In the genomic region with DNA sequence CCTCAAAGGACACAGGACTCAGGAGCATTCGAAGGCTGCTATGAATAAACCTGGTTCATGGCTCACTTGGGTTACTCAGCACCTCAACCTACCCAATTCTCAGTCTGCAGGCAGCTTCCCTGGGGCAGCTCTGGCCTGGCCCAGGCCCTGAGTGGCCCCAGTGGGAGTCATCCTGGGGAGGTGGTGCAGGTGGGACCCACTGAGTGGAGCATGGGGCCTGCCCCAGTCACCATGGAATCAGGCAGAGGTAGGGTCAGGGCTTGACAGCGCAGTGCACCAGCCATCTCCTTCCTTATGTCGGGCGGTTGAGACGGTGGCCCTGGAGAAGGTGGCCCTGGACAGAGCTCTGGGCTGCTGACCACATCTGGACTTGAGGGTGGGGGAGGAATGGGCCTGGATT, we compare ENCODE assay signal across 29 cellular contexts. TPM values are rescaled to one million over a fixed set of nuclear protein-coding genes. Genes with fewer than 3 reads are reported as not detected.
A peak's percentile ranks its signal among the peaks of the same experiment; 100 is the strongest.
DNase-seq lines count a peak whose midpoint lies in the region; ATAC-seq, FAIRE-seq and TF ChIP-seq lines count a peak whose summit lies in the region.
"Had no signal": no experiment of that assay in that cellular context is flagged by ENCODE, and none has a peak within 500 bp of the region (broad histone marks: within the 10 kb centered on the region; RNA-seq: fewer than 3 reads in every experiment).

No MANE protein-coding gene starts in this region.

- no peak overlapping the region for H2BK5ac ChIP-seq in trophoblast cell (ENCODE audit: low read depth, low read length, poor library complexity)

- H3K36me3 Mint-ChIP-seq in WTC11, result peaks cover 54% of the 10 kb centered on the region
- H3K36me3 Mint-ChIP-seq in activated T-cell treated with anti-CD3 and anti-CD28 coated beads, Interleukin-2, amount 50 U/mL, for 72 hours (ENCODE audit: insufficient read depth in 2 of 2), result no peaks in the 10 kb centered on the region
- H3K36me3 Mint-ChIP-seq: CD14-positive monocyte; CD4-positive, alpha-beta memory T cell; CD4-positive, CD25-positive, alpha-beta regulatory T cell; CD8-positive, alpha-beta memory T cell had no signal

- H3K4me3 ChIP-seq in HepG2 (replicated peaks in 1 of 3; ENCODE audit: insufficient read depth in 1 of 3, low read depth in 2 of 3, low read length in 3 of 3) (no peak overlapping the region), trophoblast cell (ENCODE audit: low read depth, low read length) (no peak overlapping the region)
- H3K4me3 ChIP-seq: BLaER1, GM12878 had no signal

- H2AFZ ChIP-seq in HepG2 (ENCODE audit: low read length), result no peak overlapping the region
- H2AFZ ChIP-seq in trophoblast cell (ENCODE audit: insufficient read depth, low read length, poor library complexity), result no peak overlapping the region

- DNase-seq in HTR-8/SVneo (ENCODE audit: insufficient read length, low spot score) (no peak), WTC11 (ENCODE audit: low spot score) (no peak), HepG2 (ENCODE audit: low spot score) (no peak), trophoblast cell (no peak), SKM-1 treated with dmso at 0.1 percent for 144 hours (lab: John Stamatoyannopoulos, UW; ENCODE audit: unreplicated experiment) (no peak), left colon (no peak)
- DNase-seq in activated CD4-positive, alpha-beta T cell treated with anti-CD3 and anti-CD28 coated beads for 4 hours, result no peak
- DNase-seq in activated T-cell treated with anti-CD3 and anti-CD28 coated beads, Interleukin-2, amount 50 U/mL, for 72 hours, result no peak
- DNase-seq: 8988T; ACHN; BE2C; C1 segment of cervical spinal cord; CD4-positive, alpha-beta memory T cell; CD4-positive, CD25-positive, alpha-beta regulatory T cell; CD8-positive, alpha-beta memory T cell; COR-L47; DMS 273 treated with DMSO at 0.1 percent for 48 hours; DMS153; DMS53; DMS79 treated with DMSO at 0.1 percent for 48 hours; GF-D8 had no signal

- H4K91ac ChIP-seq in trophoblast cell (ENCODE audit: low read depth, low read length), result no peak overlapping the region

- no peak overlapping the region for H3K4me3 Mint-ChIP-seq in WTC11
- H3K4me3 Mint-ChIP-seq in activated T-cell treated with anti-CD3 and anti-CD28 coated beads, Interleukin-2, amount 50 U/mL, for 72 hours, result no peak overlapping the region
- H3K4me3 Mint-ChIP-seq: CD14-positive monocyte; CD4-positive, CD25-positive, alpha-beta regulatory T cell; CD8-positive, alpha-beta memory T cell had no signal

- 13% methylated on average over 1 of the region's 5 CpGs for WGBS in HepG2 (ENCODE audit: low lambda C conversion rate)
- WGBS in trophoblast cell (ENCODE audit: extremely low coverage, insufficient coverage, insufficient read length), result no CpG with 5 or more reads among the region's 5 CpGs

- H3K23ac ChIP-seq in trophoblast cell (ENCODE audit: low read length), result no peak overlapping the region

- H2BK12ac ChIP-seq in trophoblast cell (ENCODE audit: low read length), result no peak overlapping the region

- H3K9me3 ChIP-seq in HepG2 (ENCODE audit: low read length) (no peaks in the 10 kb centered on the region), trophoblast cell (ENCODE audit: insufficient read depth, low read depth, low read length) (peaks cover 14% of the 10 kb centered on the region)
- H3K9me3 ChIP-seq: BE2C had no signal

- CTCF ChIA-PET in WTC11 (lab: Charles Lee), result interaction anchor here (0.7 kb wide), 1 partner anchor 77 kb away, joined by 3 read pairs; no protein-coding TSS in a partner anchor
- CTCF ChIA-PET in HepG2 (lab: Yijun Ruan, JAX; ENCODE audit: low intra/inter-chr PET ratio, low total read pairs), result no interaction called here

- no peak overlapping the region for H3K18ac ChIP-seq in trophoblast cell (ENCODE audit: low read length)

- POLR2A ChIA-PET in WTC11 (lab: Charles Lee) (no interaction called here), HepG2 (lab: Yijun Ruan, JAX) (no interaction called here)

- intact Hi-C loops in HepG2 (cut with micrococcal nuclease; ENCODE audit: unreplicated experiment) (no loop called here), left colon (cut with DNase I, micrococcal nuclease) (no loop called here)

- H4K20me1 ChIP-seq in HepG2 (ENCODE audit: insufficient read depth, low read length), result no peaks in the 10 kb centered on the region; the same call in 1 of the 2 replicates

- ATAC-seq in WTC11 (no peak), HepG2 (peak; percentile 32; the same call in 1 of the 3 replicates), left colon (no peak)
- no peak for ATAC-seq in activated T-cell treated with anti-CD3 and anti-CD28 coated beads, Interleukin-2, amount 50 U/mL, for 72 hours (replicated peaks in 1 of 2)
- ATAC-seq: GM12878 had no signal

- no peak overlapping the region for H2BK120ac ChIP-seq in trophoblast cell (ENCODE audit: insufficient read depth, low read length, poor library complexity)

- H3K27me3 ChIP-seq in HepG2 (ENCODE audit: control insufficient read depth in 1 of 2, insufficient read depth in 2 of 2, low read length in 2 of 2), result peaks cover 1 to 38% of the 10 kb centered on the region in 2 experiments; a peak in 4 of 5 replicates
- no peaks in the 10 kb centered on the region for H3K27me3 ChIP-seq in trophoblast cell (ENCODE audit: insufficient read depth, low read length)
- H3K27me3 ChIP-seq: BE2C, BLaER1 had no signal

- no peaks in the 10 kb centered on the region for H3K9me3 Mint-ChIP-seq in WTC11
- H3K9me3 Mint-ChIP-seq in activated T-cell treated with anti-CD3 and anti-CD28 coated beads, Interleukin-2, amount 50 U/mL, for 72 hours, result peaks cover 7 to 8% of the 10 kb centered on the region in 2 donors

- H3K27ac ChIP-seq in HepG2 (ENCODE audit: extremely low read length, insufficient read depth, low read length) (no peak overlapping the region), trophoblast cell (ENCODE audit: low read depth, low read length) (no peak overlapping the region)
- H3K27ac ChIP-seq: BLaER1 had no signal

- no peak overlapping the region for H3K14ac ChIP-seq in trophoblast cell (ENCODE audit: low read length)

- H3K27me3 Mint-ChIP-seq in WTC11 (ENCODE audit: low read depth), result no peaks in the 10 kb centered on the region
- peaks cover 12% of the 10 kb centered on the region for H3K27me3 Mint-ChIP-seq in activated T-cell treated with anti-CD3 and anti-CD28 coated beads, Interleukin-2, amount 50 U/mL, for 72 hours (ENCODE audit: low read depth)
- H3K27me3 Mint-ChIP-seq: CD4-positive, CD25-positive, alpha-beta regulatory T cell had no signal

- H3K79me2 ChIP-seq in HepG2 (ENCODE audit: insufficient read depth, low read length) (no peaks in the 10 kb centered on the region), trophoblast cell (ENCODE audit: control insufficient read depth, insufficient read depth, low read length, poor library complexity) (peaks cover 20% of the 10 kb centered on the region)

- TF ChIP-seq POLR2A in HepG2 (IDR thresholded peaks at IDR 0.05; ENCODE audit: insufficient read depth in 1 of 2, low read depth in 2 of 2, low read length in 2 of 2), result no peak

- H3K36me3 ChIP-seq in HepG2 (replicated peaks in 1 of 2; ENCODE audit: control insufficient read depth in 1 of 2, insufficient read depth in 2 of 2, low read length in 2 of 2) (no peaks in the 10 kb centered on the region), trophoblast cell (ENCODE audit: control insufficient read depth in 1 of 2, insufficient read depth in 2 of 2, low read length in 2 of 2) (peaks cover 58 to 82% of the 10 kb centered on the region in 2 experiments)
- H3K36me3 ChIP-seq: BE2C had no signal

- BruUV-seq in HepG2 (replicated peaks; lab: Mats Ljungman, UMichigan), result no TSS peak

- H4K12ac ChIP-seq in trophoblast cell (ENCODE audit: low read depth, low read length), result no peak overlapping the region

- peak overlapping the region; percentile 49; the same call in 1 of the 2 replicates for H3K27ac Mint-ChIP-seq in WTC11
- H3K27ac Mint-ChIP-seq in activated T-cell treated with anti-CD3 and anti-CD28 coated beads, Interleukin-2, amount 50 U/mL, for 72 hours, result no peak overlapping the region
- H3K27ac Mint-ChIP-seq: CD4-positive, alpha-beta memory T cell; CD4-positive, CD25-positive, alpha-beta regulatory T cell had no signal

- H3K4me1 Mint-ChIP-seq in WTC11, result peaks cover 11% of the 10 kb centered on the region
- no peaks in the 10 kb centered on the region for H3K4me1 Mint-ChIP-seq in activated T-cell treated with anti-CD3 and anti-CD28 coated beads, Interleukin-2, amount 50 U/mL, for 72 hours (ENCODE audit: low read depth)
- H3K4me1 Mint-ChIP-seq: CD14-positive monocyte; CD4-positive, alpha-beta memory T cell; CD4-positive, CD25-positive, alpha-beta regulatory T cell; CD8-positive, alpha-beta memory T cell had no signal

- no peak for TF ChIP-seq EP300 in HepG2 (IDR thresholded peaks at IDR 0.05; ENCODE audit: low read depth in 2 of 2, low read length in 2 of 2)
- no peak for TF ChIP-seq EP300 in HepG2 (CRISPR knock-in tag; IDR thresholded peaks at IDR 0.05; ENCODE audit: borderline replicate concordance)

- H3K4me2 ChIP-seq in HepG2 (ENCODE audit: low read depth, low read length), result no peak overlapping the region
- H3K4me2 ChIP-seq in trophoblast cell (ENCODE audit: low read length), result no peak overlapping the region
- H3K4me2 ChIP-seq: BLaER1 had no signal

- TF ChIP-seq CTCF in WTC11 (IDR thresholded peaks at IDR 0.05), result no peak
- TF ChIP-seq CTCF in HepG2 (CRISPR knock-in tag; IDR thresholded peaks at IDR 0.05), result no peak

- no peaks in the 10 kb centered on the region for H3K4me1 ChIP-seq in HepG2 (ENCODE audit: insufficient read depth, low read length)
- H3K4me1 ChIP-seq in trophoblast cell (ENCODE audit: control insufficient read depth in 1 of 2, insufficient read depth in 2 of 2, low read length in 2 of 2), result peaks cover 4% of the 10 kb centered on the region in 2 experiments
- H3K4me1 ChIP-seq: BE2C had no signal

- H3K4ac ChIP-seq in trophoblast cell (ENCODE audit: low read depth, low read length), result peak overlapping the region; percentile 21

- H3K79me1 ChIP-seq in trophoblast cell (ENCODE audit: low read length), result no peaks in the 10 kb centered on the region

- H4K8ac ChIP-seq in trophoblast cell (ENCODE audit: low read depth, low read length), result no peak overlapping the region

- H3K9ac ChIP-seq in HepG2 (ENCODE audit: insufficient read depth, low read depth, low read length), result no peak overlapping the region
- H3K9ac ChIP-seq in trophoblast cell (ENCODE audit: low read length), result no peak overlapping the region
- H3K9ac ChIP-seq: BLaER1 had no signal

- no peak overlapping the region for H2AK5ac ChIP-seq in trophoblast cell (ENCODE audit: low read length)

- in situ Hi-C loops in HepG2 (cut with HindIII; ENCODE audit: extremely low pct_ligation_motif_present, low pct_unique_long_range_greater_than_20kb), result no loop called here

- FAIRE-seq in HTR-8/SVneo (lab: Jason Lieb, UNC) (peak; percentile 59), HepG2 (lab: Jason Lieb, UNC) (no peak)
- FAIRE-seq: A204.1, G401.6, GM12878, GM12892, GM18507, GM19239 had no signal

- TF ChIP-seq RAD21 in HepG2 (CRISPR knock-in tag; IDR thresholded peaks at IDR 0.05), result no peak

RNA-seq across cellular contexts. Expression of gene PLEKHG4B, which starts 19.2 kb away (rescaled TPM):
- total RNA-seq in WTC11 (2021) (51.4 to 53.0 TPM (median 52.1 TPM) in 3 replicates), HepG2 (2016; rRNA removed; fragmentation: Illumina TruSeq; extraction: Trizol) (0.09 TPM in 1 of 2 replicates, not detected in the other), left colon (under 1 TPM in 1 of 2 donors, not detected in 1; 0.39 TPM)
- total RNA-seq in HepG2 (2016; cell fraction: cytosol; rRNA removed; fragmentation: Illumina TruSeq; extraction: Trizol; ENCODE audit: low read depth), result not detected in 2 replicates
- total RNA-seq in HepG2 (2016; cell fraction: insoluble cytoplasmic fraction; rRNA removed; fragmentation: Illumina TruSeq; extraction: Trizol), result not detected in 2 replicates
- not detected in 2 replicates for total RNA-seq in HepG2 (2016; cell fraction: membrane; rRNA removed; fragmentation: Illumina TruSeq; extraction: Trizol)
- not detected in 2 replicates for total RNA-seq in HepG2 (2016; cell fraction: nucleus; rRNA removed; fragmentation: Illumina TruSeq; extraction: Trizol)
- polyA plus RNA-seq in HepG2 (2011; rRNA removed), result 0.04 TPM in 1 of 2 replicates, not detected in the other
- polyA plus RNA-seq in HepG2 (2011; cell fraction: cytosol; rRNA removed), result 0.04 TPM in 1 of 2 replicates, not detected in the other
- polyA plus RNA-seq in HepG2 (2011; cell fraction: nucleus; rRNA removed), result 0.16 TPM in 1 of 2 replicates, not detected in the other
- polyA plus RNA-seq in HepG2 (2012), result 0.05 TPM in 1 of 2 replicates, not detected in the other
- not detected in 2 replicates for polyA plus RNA-seq in HepG2 (2016; cell fraction: cytosol; fragmentation: Illumina TruSeq; extraction: Trizol; ENCODE audit: low read depth)
- not detected in 2 replicates for polyA plus RNA-seq in HepG2 (2016; cell fraction: insoluble cytoplasmic fraction; fragmentation: Illumina TruSeq; extraction: Trizol; ENCODE audit: low read depth)
- not detected in 2 replicates for polyA plus RNA-seq in HepG2 (2016; cell fraction: membrane; fragmentation: Illumina TruSeq; extraction: Trizol; ENCODE audit: low read depth)
- polyA plus RNA-seq in HepG2 (2016; cell fraction: nucleus; fragmentation: Illumina TruSeq; extraction: Trizol; ENCODE audit: insufficient read depth, low read depth), result not detected in 2 replicates
- polyA minus RNA-seq in HepG2 (2011; rRNA and poly(A)+ RNA removed; ENCODE audit: low replicate concordance), result not detected in 2 replicates
- not detected in 2 replicates for polyA minus RNA-seq in HepG2 (2011; cell fraction: cytosol; rRNA and poly(A)+ RNA removed)
- polyA minus RNA-seq in HepG2 (2011; cell fraction: nucleus; rRNA and poly(A)+ RNA removed), result 0.13 TPM in 1 of 2 replicates, not detected in the other
- polyA plus RNA-seq in trophoblast cell (2013), result 36.7 and 38.3 TPM in 2 replicates
- total RNA-seq in activated T-cell treated with anti-CD3 and anti-CD28 coated beads, Interleukin-2, amount 50 U/mL, for 72 hours, result not detected
- total RNA-seq: CD4-positive, alpha-beta memory T cell; CD4-positive, CD25-positive, alpha-beta regulatory T cell; CD8-positive, alpha-beta memory T cell had no signal
- polyA plus RNA-seq: CD14-positive monocyte; CD4-positive, alpha-beta memory T cell; CD4-positive, CD25-positive, alpha-beta regulatory T cell; CD8-positive, alpha-beta memory T cell had no signal

Comparison
In these comparisons a context has a peak if more than half of its experiments do, and no peak if none do; other contexts are left out.
1. RNA of gene PLEKHG4B, which starts 19.2 kb away (total RNA-seq): 51.4 to 53.0 TPM in WTC11; 0.39 TPM in left colon, 0.09 TPM in HepG2 and not detected in activated T-cell treated with anti-CD3 and anti-CD28 coated beads, Interleukin-2, amount 50 U/mL, for 72 hours; every median in the first group is over 10 times any median in the second.